In genomic region chr1:85849660-85850059, GRCh38 we compare ENCODE assay signal across 30 cellular contexts.
DNase-seq lines count a peak whose midpoint lies in the region; ATAC-seq and TF ChIP-seq lines count a peak whose summit lies in the region.
"Had no signal": no experiment of that assay in that cellular context is flagged by ENCODE, and none has a peak within 500 bp of the region (broad histone marks: within the 10 kb centered on the region; RNA-seq: fewer than 3 reads in every experiment).

No MANE protein-coding gene starts in this region.

- ATAC-seq in GM18861 (IDR thresholded peaks at IDR 0.05; ENCODE audit: unreplicated experiment) = no peak
- ATAC-seq: activated naive CD8-positive, alpha-beta T cell treated with anti-CD3 and anti-CD28 coated beads, Interleukin-2, amount 50 U/mL, for 24 hours; activated T-cell treated with anti-CD3 and anti-CD28 coated beads, Interleukin-2, amount 50 U/mL, for 72 hours; body of pancreas; left colon had no signal

- H4K20me1 ChIP-seq in fibroblast of lung (ENCODE audit: control insufficient read depth, extremely low read depth, insufficient read depth, low read length) = no peaks in the 10 kb centered on the region

- H3K4me1 ChIP-seq in SJSA1 (replicated peaks) (peaks cover 20% of the 10 kb centered on the region), fibroblast of lung (ENCODE audit: control insufficient read depth, extremely low read depth, insufficient read depth, low read length) (no peaks in the 10 kb centered on the region), skeletal muscle satellite cell (ENCODE audit: control insufficient read depth, insufficient read depth, low read length) (peaks cover 14% of the 10 kb centered on the region), esophagus squamous epithelium (peaks cover 0 to 7% (median 0%) of the 10 kb centered on the region in 3 donors)
- H3K4me1 ChIP-seq: body of pancreas, parathyroid adenoma, testis had no signal

- H3K9me3 ChIP-seq in SJSA1 (replicated peaks) (no peaks in the 10 kb centered on the region), fibroblast of lung (ENCODE audit: control insufficient read depth, insufficient read depth, low read depth, low read length) (no peaks in the 10 kb centered on the region), skeletal muscle satellite cell (replicated peaks; ENCODE audit: low read length) (no peaks in the 10 kb centered on the region), esophagus squamous epithelium (no peaks in the 10 kb centered on the region)
- H3K9me3 ChIP-seq: body of pancreas, Caco-2, testis had no signal

- no peak for TF ChIP-seq CTCF in HFFc6 (IDR thresholded peaks at IDR 0.05)
- TF ChIP-seq CTCF in fibroblast of lung (conservative IDR thresholded peaks at IDR 0.05 in 1 of 2, IDR thresholded peaks at IDR 0.05 in 1 of 2; ENCODE audit: low read depth in 1 of 2, low read length in 2 of 2) = no peak
- TF ChIP-seq CTCF in esophagus squamous epithelium (IDR thresholded peaks at IDR 0.05) = no peak

- H3K4me3 ChIP-seq in SJSA1 (no peak overlapping the region), fibroblast of lung (replicated peaks in 1 of 4; ENCODE audit: control extremely low read depth in 1 of 4, insufficient read depth in 1 of 4, low read depth in 3 of 4, low read length in 4 of 4) (no peak overlapping the region), skeletal muscle satellite cell (ENCODE audit: low read length) (no peak overlapping the region), esophagus squamous epithelium (no peak overlapping the region)
- H3K4me3 ChIP-seq: body of pancreas, testis had no signal

- no peaks in the 10 kb centered on the region for H3K36me3 ChIP-seq in SJSA1
- no peaks in the 10 kb centered on the region for H3K36me3 ChIP-seq in fibroblast of lung (ENCODE audit: control insufficient read depth, insufficient read depth, low read length)
- H3K36me3 ChIP-seq in skeletal muscle satellite cell (ENCODE audit: insufficient read depth, low read length) = no peaks in the 10 kb centered on the region
- no peaks in the 10 kb centered on the region for H3K36me3 ChIP-seq in esophagus squamous epithelium

- TF ChIP-seq POLR2A in erythroblast (IDR thresholded peaks at IDR 0.05; ENCODE audit: low read length) = no peak
- no peak for TF ChIP-seq POLR2A in esophagus squamous epithelium (IDR thresholded peaks at IDR 0.05)

- no peaks in the 10 kb centered on the region for H3K36me3 Mint-ChIP-seq in HFFc6 (ENCODE audit: low read depth)
- H3K36me3 Mint-ChIP-seq: CD14-positive monocyte had no signal

- H3K9ac ChIP-seq in fibroblast of lung (ENCODE audit: insufficient read depth, low read length) (no peak overlapping the region), skeletal muscle satellite cell (ENCODE audit: low read depth, low read length) (peak overlapping the region; percentile 36)
- H3K9ac ChIP-seq: parathyroid adenoma had no signal

- WGBS in esophagus squamous epithelium, 2 donors = 41 to 55% methylated on average over 4 of the region's 4 CpGs

- H3K4me1 Mint-ChIP-seq in HFFc6 (ENCODE audit: low read depth) = peaks cover 17% of the 10 kb centered on the region
- H3K4me1 Mint-ChIP-seq: activated naive CD8-positive, alpha-beta T cell treated with anti-CD3 and anti-CD28 coated beads, Interleukin-2, amount 50 U/mL, for 24 hours; CD14-positive monocyte; neural crest cell had no signal

- peaks cover 2% of the 10 kb centered on the region; the same call in 1 of the 2 replicates for H3K27me3 Mint-ChIP-seq in HFFc6 (ENCODE audit: insufficient read depth)
- H3K27me3 Mint-ChIP-seq: activated naive CD8-positive, alpha-beta T cell treated with anti-CD3 and anti-CD28 coated beads, Interleukin-2, amount 50 U/mL, for 24 hours; stimulated activated naive CD8-positive, alpha-beta T cell treated with anti-CD3 and anti-CD28 coated beads, Interleukin-15, Interleukin-2, amounts not matched to agents 100 ng/mL and 50 ng/mL, for 24 hours had no signal

- H2AFZ ChIP-seq in fibroblast of lung (ENCODE audit: low read length) = no peak overlapping the region
- H2AFZ ChIP-seq: parathyroid adenoma had no signal

- H3K27me3 ChIP-seq in SJSA1 (replicated peaks) = no peaks in the 10 kb centered on the region
- H3K27me3 ChIP-seq in fibroblast of lung (ENCODE audit: control insufficient read depth, insufficient read depth, low read length) = no peaks in the 10 kb centered on the region
- H3K27me3 ChIP-seq in skeletal muscle satellite cell (ENCODE audit: control insufficient read depth, insufficient read depth, low read length) = peaks cover 7% of the 10 kb centered on the region
- H3K27me3 ChIP-seq in esophagus squamous epithelium = no peaks in the 10 kb centered on the region
- H3K27me3 ChIP-seq: body of pancreas, testis had no signal

- DNase-seq in HFFc6 (no peak), SJSA1 (ENCODE audit: low read depth in 1 of 2, low spot score in 2 of 2) (peak in 1 of 2 experiments; percentile 10), fibroblast of lung (ENCODE audit: low read depth in 2 of 2) (no peak), erythroblast (lab: John Stamatoyannopoulos, UW) (no peak), esophagus squamous epithelium (lab: John Stamatoyannopoulos, UW) (no peak), NCI-H1048 (lab: John Stamatoyannopoulos, UW) (no peak)
- DNase-seq: activated CD4-positive, alpha-beta T cell treated with anti-CD3 and anti-CD28 coated beads, Interleukin-2, amount 50 U/mL, for 48 hours; activated CD4-positive, CD25-positive, alpha-beta regulatory T cell treated with anti-CD3 and anti-CD28 coated beads, Interleukin-2, amount 50 U/mL, for 72 hours; activated naive CD8-positive, alpha-beta T cell treated with anti-CD3 and anti-CD28 coated beads, Interleukin-2, amount 50 U/mL, for 24 hours; activated T-cell treated with anti-CD3 and anti-CD28 coated beads, Interleukin-2, amount 50 U/mL, for 72 hours; body of pancreas; Caco-2; cerebellar nuclear complex; GDM1; hypothalamus; left colon; NCI-H1092 treated with DMSO at 0.1 percent for 48 hours; NCI-H187; NCI-H2171; retina; stimulated activated CD4-positive, alpha-beta T cell treated with anti-CD3 and anti-CD28 coated beads, Interleukin-1b, Interleukin-23, amount 100 ng/mL, for 48 hours; stimulated activated CD8-positive, alpha-beta memory T cell treated with anti-CD3 and anti-CD28 coated beads, Interleukin-4, amount 100 ng/mL, for 48 hours; T-helper 2 cell; testis had no signal

- intact Hi-C loops in esophagus squamous epithelium (cut with DNase I) = no loop called here

- H3K79me2 ChIP-seq in fibroblast of lung (ENCODE audit: control insufficient read depth, insufficient read depth, low read length) = no peaks in the 10 kb centered on the region
- H3K79me2 ChIP-seq: parathyroid adenoma had no signal

- peak overlapping the region; percentile 46 for H3K4me3 Mint-ChIP-seq in HFFc6
- H3K4me3 Mint-ChIP-seq: activated naive CD8-positive, alpha-beta T cell treated with anti-CD3 and anti-CD28 coated beads, Interleukin-2, amount 50 U/mL, for 24 hours; activated T-cell treated with anti-CD3 and anti-CD28 coated beads, Interleukin-2, amount 50 U/mL, for 72 hours; CD14-positive monocyte; neural crest cell; stimulated activated naive CD8-positive, alpha-beta T cell treated with anti-CD3 and anti-CD28 coated beads, Interleukin-15, Interleukin-2, amounts not matched to agents 100 ng/mL and 50 ng/mL, for 24 hours had no signal

- no peaks in the 10 kb centered on the region for H3K9me3 Mint-ChIP-seq in HFFc6
- H3K9me3 Mint-ChIP-seq: activated naive CD8-positive, alpha-beta T cell treated with anti-CD3 and anti-CD28 coated beads, Interleukin-2, amount 50 U/mL, for 24 hours; activated T-cell treated with anti-CD3 and anti-CD28 coated beads, Interleukin-2, amount 50 U/mL, for 72 hours; CD14-positive monocyte; neural crest cell; stimulated activated naive CD8-positive, alpha-beta T cell treated with anti-CD3 and anti-CD28 coated beads, Interleukin-15, Interleukin-2, amounts not matched to agents 100 ng/mL and 50 ng/mL, for 24 hours had no signal

- peak overlapping the region; percentile 46 for H3K4me2 ChIP-seq in fibroblast of lung (ENCODE audit: extremely low read depth, insufficient read depth, low read length)
- H3K4me2 ChIP-seq in skeletal muscle satellite cell (ENCODE audit: low read length) = peak overlapping the region; percentile 53

- H3K27ac ChIP-seq in SJSA1 (peak overlapping the region; percentile 37), fibroblast of lung (ENCODE audit: insufficient read depth, low read length) (no peak overlapping the region), esophagus squamous epithelium (no peak overlapping the region)
- H3K27ac ChIP-seq: body of pancreas, parathyroid adenoma, testis had no signal

- H3K27ac Mint-ChIP-seq in HFFc6 = peak overlapping the region; percentile 40; the same call in 1 of the 2 replicates
- H3K27ac Mint-ChIP-seq: activated naive CD8-positive, alpha-beta T cell treated with anti-CD3 and anti-CD28 coated beads, Interleukin-2, amount 50 U/mL, for 24 hours; activated T-cell treated with anti-CD3 and anti-CD28 coated beads, Interleukin-2, amount 50 U/mL, for 72 hours; CD14-positive monocyte; stimulated activated naive CD8-positive, alpha-beta T cell treated with anti-CD3 and anti-CD28 coated beads, Interleukin-15, Interleukin-2, amounts not matched to agents 100 ng/mL and 50 ng/mL, for 24 hours had no signal
